Comparison of ENCODE assay signal across 1 cellular context in the genomic region with DNA sequence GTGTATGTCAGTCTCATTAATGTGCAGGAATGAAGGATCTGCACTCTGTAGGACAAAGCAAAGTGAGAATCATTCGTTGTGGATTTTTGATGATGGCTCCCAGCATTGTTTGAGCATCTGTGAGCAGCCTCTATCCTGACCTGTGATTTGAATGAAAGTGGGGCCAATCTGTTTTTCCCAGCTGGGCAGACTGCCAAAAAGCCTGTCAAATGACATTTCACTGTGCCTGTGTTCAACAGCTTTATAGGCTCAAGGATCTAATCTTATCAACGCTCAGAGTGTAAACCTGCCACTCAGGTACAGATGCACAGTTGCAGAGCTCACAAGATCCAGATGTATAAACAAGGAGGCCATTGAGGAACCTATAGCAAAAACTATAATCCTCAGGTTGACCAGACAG.
A peak's percentile ranks its signal among the peaks of the same experiment; 100 is the strongest.
TF ChIP-seq lines count a peak whose summit lies in the region.

No MANE protein-coding gene starts in this region.

TF ChIP-seq in HEK293, 187 proteins besides CTCF, POLR2A, EP300 and RAD21 (continued from another document):
- TF ChIP-seq PRDM6 (tag by site-specific recombination; IDR thresholded peaks at IDR 0.05) (peak; percentile 25; the same call in 1 of the 2 replicates), AEBP2 (tag by site-specific recombination; IDR thresholded peaks at IDR 0.05; ENCODE audit: borderline replicate concordance) (no peak), ZBTB17 (tag by site-specific recombination; IDR thresholded peaks at IDR 0.05) (peak; percentile 66), ZBTB6 (tag by site-specific recombination; IDR thresholded peaks at IDR 0.05) (0 out of 2 replicates have a peak, but pooled peaks have one; percentile 59), SCRT1 (tag by site-specific recombination; IDR thresholded peaks at IDR 0.05; ENCODE audit: borderline replicate concordance) (peak; percentile 58), ZNF2 (tag by site-specific recombination; IDR thresholded peaks at IDR 0.05) (no peak), ZNF529 (tag by site-specific recombination; IDR thresholded peaks at IDR 0.05; ENCODE audit: insufficient replicate concordance) (no peak), ZNF366 (tag by site-specific recombination; conservative IDR thresholded peaks at IDR 0.05) (no peak)
- TF ChIP-seq, protein P1, sequence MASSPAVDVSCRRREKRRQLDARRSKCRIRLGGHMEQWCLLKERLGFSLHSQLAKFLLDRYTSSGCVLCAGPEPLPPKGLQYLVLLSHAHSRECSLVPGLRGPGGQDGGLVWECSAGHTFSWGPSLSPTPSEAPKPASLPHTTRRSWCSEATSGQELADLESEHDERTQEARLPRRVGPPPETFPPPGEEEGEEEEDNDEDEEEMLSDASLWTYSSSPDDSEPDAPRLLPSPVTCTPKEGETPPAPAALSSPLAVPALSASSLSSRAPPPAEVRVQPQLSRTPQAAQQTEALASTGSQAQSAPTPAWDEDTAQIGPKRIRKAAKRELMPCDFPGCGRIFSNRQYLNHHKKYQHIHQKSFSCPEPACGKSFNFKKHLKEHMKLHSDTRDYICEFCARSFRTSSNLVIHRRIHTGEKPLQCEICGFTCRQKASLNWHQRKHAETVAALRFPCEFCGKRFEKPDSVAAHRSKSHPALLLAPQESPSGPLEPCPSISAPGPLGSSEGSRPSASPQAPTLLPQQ (tag by site-specific recombination; IDR thresholded peaks at IDR 0.05), result 0 out of 2 replicates have a peak, but pooled peaks have one; percentile 32
